In the genomic region with DNA sequence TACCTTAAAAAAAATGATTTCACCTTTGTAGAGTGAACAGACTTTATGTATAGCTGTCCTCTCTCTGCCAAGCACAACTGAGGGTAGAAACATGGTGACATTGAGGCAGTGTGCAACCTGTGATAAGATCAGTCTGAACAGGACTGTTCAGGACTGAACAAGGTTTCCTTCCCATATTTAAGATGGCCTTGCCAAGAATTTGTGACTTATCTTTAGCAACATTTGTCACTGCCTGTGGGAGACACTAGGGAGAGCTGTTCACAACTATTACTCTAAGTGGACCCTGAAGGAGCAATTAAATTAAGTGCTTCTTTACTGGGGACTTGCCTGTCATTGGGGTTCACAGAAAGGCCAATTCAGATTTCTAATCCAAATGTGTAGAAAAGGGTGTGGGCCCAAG, we compare ENCODE assay signal across 1 cellular context.
TF ChIP-seq lines count a peak whose summit lies in the region.

No MANE protein-coding gene starts in this region.

TF ChIP-seq in WTC11, 78 proteins besides CTCF, POLR2A, EP300 and RAD21 (continued from another document):
- TF ChIP-seq, protein P1, sequence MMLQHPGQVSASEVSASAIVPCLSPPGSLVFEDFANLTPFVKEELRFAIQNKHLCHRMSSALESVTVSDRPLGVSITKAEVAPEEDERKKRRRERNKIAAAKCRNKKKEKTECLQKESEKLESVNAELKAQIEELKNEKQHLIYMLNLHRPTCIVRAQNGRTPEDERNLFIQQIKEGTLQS (CRISPR knock-in tag; conservative IDR thresholded peaks at IDR 0.05) = no peak
- TF ChIP-seq RORB (CRISPR knock-in tag; IDR thresholded peaks at IDR 0.05) = no peak
- TF ChIP-seq SMAD3 (CRISPR knock-in tag; IDR thresholded peaks at IDR 0.05; ENCODE audit: borderline replicate concordance) = no peak
- TF ChIP-seq, protein P2, sequence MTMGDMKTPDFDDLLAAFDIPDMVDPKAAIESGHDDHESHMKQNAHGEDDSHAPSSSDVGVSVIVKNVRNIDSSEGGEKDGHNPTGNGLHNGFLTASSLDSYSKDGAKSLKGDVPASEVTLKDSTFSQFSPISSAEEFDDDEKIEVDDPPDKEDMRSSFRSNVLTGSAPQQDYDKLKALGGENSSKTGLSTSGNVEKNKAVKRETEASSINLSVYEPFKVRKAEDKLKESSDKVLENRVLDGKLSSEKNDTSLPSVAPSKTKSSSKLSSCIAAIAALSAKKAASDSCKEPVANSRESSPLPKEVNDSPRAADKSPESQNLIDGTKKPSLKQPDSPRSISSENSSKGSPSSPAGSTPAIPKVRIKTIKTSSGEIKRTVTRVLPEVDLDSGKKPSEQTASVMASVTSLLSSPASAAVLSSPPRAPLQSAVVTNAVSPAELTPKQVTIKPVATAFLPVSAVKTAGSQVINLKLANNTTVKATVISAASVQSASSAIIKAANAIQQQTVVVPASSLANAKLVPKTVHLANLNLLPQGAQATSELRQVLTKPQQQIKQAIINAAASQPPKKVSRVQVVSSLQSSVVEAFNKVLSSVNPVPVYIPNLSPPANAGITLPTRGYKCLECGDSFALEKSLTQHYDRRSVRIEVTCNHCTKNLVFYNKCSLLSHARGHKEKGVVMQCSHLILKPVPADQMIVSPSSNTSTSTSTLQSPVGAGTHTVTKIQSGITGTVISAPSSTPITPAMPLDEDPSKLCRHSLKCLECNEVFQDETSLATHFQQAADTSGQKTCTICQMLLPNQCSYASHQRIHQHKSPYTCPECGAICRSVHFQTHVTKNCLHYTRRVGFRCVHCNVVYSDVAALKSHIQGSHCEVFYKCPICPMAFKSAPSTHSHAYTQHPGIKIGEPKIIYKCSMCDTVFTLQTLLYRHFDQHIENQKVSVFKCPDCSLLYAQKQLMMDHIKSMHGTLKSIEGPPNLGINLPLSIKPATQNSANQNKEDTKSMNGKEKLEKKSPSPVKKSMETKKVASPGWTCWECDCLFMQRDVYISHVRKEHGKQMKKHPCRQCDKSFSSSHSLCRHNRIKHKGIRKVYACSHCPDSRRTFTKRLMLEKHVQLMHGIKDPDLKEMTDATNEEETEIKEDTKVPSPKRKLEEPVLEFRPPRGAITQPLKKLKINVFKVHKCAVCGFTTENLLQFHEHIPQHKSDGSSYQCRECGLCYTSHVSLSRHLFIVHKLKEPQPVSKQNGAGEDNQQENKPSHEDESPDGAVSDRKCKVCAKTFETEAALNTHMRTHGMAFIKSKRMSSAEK (CRISPR knock-in tag; IDR thresholded peaks at IDR 0.05; ENCODE audit: borderline replicate concordance) = no peak
- TF ChIP-seq, protein P3, sequence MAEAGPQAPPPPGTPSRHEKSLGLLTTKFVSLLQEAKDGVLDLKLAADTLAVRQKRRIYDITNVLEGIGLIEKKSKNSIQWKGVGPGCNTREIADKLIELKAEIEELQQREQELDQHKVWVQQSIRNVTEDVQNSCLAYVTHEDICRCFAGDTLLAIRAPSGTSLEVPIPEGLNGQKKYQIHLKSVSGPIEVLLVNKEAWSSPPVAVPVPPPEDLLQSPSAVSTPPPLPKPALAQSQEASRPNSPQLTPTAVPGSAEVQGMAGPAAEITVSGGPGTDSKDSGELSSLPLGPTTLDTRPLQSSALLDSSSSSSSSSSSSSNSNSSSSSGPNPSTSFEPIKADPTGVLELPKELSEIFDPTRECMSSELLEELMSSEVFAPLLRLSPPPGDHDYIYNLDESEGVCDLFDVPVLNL (CRISPR knock-in tag; IDR thresholded peaks at IDR 0.05; ENCODE audit: borderline replicate concordance, low read depth) = no peak
- no peak for TF ChIP-seq SOX15 (CRISPR knock-in tag; IDR thresholded peaks at IDR 0.05)
- TF ChIP-seq HMGA2 (CRISPR knock-in tag; IDR thresholded peaks at IDR 0.05) = no peak
- no peak for TF ChIP-seq TEAD4 (CRISPR knock-in tag; IDR thresholded peaks at IDR 0.05)
- no peak for TF ChIP-seq PRRX2 (CRISPR knock-in tag; IDR thresholded peaks at IDR 0.05)
- no peak for TF ChIP-seq TCF7 (CRISPR knock-in tag; IDR thresholded peaks at IDR 0.05; ENCODE audit: low read depth)
- TF ChIP-seq, protein P4, sequence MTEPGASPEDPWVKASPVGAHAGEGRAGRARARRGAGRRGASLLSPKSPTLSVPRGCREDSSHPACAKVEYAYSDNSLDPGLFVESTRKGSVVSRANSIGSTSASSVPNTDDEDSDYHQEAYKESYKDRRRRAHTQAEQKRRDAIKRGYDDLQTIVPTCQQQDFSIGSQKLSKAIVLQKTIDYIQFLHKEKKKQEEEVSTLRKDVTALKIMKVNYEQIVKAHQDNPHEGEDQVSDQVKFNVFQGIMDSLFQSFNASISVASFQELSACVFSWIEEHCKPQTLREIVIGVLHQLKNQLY (CRISPR knock-in tag; IDR thresholded peaks at IDR 0.05) = no peak
